In genomic region chr1:204296431-204296988, GRCh38 we compare ENCODE assay signal across 10 cellular contexts.
A peak's percentile ranks its signal among the peaks of the same experiment; 100 is the strongest.
DNase-seq lines count a peak whose midpoint lies in the region; ATAC-seq, FAIRE-seq and TF ChIP-seq lines count a peak whose summit lies in the region.
"Had no signal": no experiment of that assay in that cellular context is flagged by ENCODE, and none has a peak within 500 bp of the region (broad histone marks: within the 10 kb centered on the region; RNA-seq: fewer than 3 reads in every experiment).

No MANE protein-coding gene starts in this region.

- no TSS peak for BruUV-seq in K562 (replicated peaks; lab: Mats Ljungman, UMichigan)

- peaks cover 4% of the 10 kb centered on the region for H3K4me1 Mint-ChIP-seq in T-helper 17 cell
- H3K4me1 Mint-ChIP-seq in activated T-helper 2 cell treated with anti-CD3 and anti-CD28 coated beads, Interferon-gamma antibody, Interleukin-2, Interleukin-4, amounts not matched to agents 10 μg/mL and 5 μg/mL and 100 μg/mL, durations not matched to agents 14 hours and 24 hours and 36 hours (ENCODE audit: low read depth) = peaks cover 6% of the 10 kb centered on the region

- no peak overlapping the region for H3K4me3 Mint-ChIP-seq in T-helper 17 cell
- H3K4me3 Mint-ChIP-seq in activated T-helper 2 cell treated with anti-CD3 and anti-CD28 coated beads, Interferon-gamma antibody, Interleukin-2, Interleukin-4, amounts not matched to agents 10 μg/mL and 5 μg/mL and 100 μg/mL, durations not matched to agents 14 hours and 24 hours and 36 hours (ENCODE audit: low read depth) = no peak overlapping the region
- H3K4me3 Mint-ChIP-seq: CD4-positive, CD25-positive, alpha-beta regulatory T cell had no signal

- no peak overlapping the region for H2BK5ac ChIP-seq in mesendoderm (ENCODE audit: low read length)

- ATAC-seq in K562 = no peak
- ATAC-seq in T-helper 17 cell = no peak

- TF ChIP-seq CTCF in cardiac muscle cell (IDR thresholded peaks at IDR 0.05; ENCODE audit: low read depth, low read length) (no peak), K562 (IDR thresholded peaks at IDR 0.05 in 2 of 3, conservative IDR thresholded peaks at IDR 0.05 in 1 of 3; ENCODE audit: insufficient read depth in 2 of 3, low read depth in 1 of 3, low read length in 3 of 3) (no peak)

- peak; percentile 83 to 87 for DNase-seq in cardiac muscle cell (ENCODE audit: low read depth in 1 of 2, low spot score in 1 of 2)
- no peak for DNase-seq in cardiac septum (ENCODE audit: low spot score)
- no peak for DNase-seq in K562 (ENCODE audit: extremely low read depth in 1 of 4, low spot score in 3 of 4)
- no peak for DNase-seq in mesendoderm
- DNase-seq in foreskin melanocyte = no peak
- DNase-seq in Karpas-422 = no peak
- no peak for DNase-seq in T-helper 17 cell
- no peak for DNase-seq in activated T-helper 2 cell treated with anti-CD3 and anti-CD28 coated beads, Interferon-gamma antibody, Interleukin-2, Interleukin-4, amounts not matched to agents 10 μg/mL and 5 μg/mL and 100 μg/mL, durations not matched to agents 14 hours and 24 hours and 36 hours (ENCODE audit: low spot score)
- DNase-seq: activated naive CD4-positive, alpha-beta T cell treated with Interleukin-2 at 50 U/mL for 16 hours; CD4-positive, CD25-positive, alpha-beta regulatory T cell had no signal

- H3K9me3 ChIP-seq in cardiac muscle cell (ENCODE audit: low read depth) (no peaks in the 10 kb centered on the region), K562 (replicated peaks; ENCODE audit: control insufficient read depth, insufficient read depth, low read depth, low read length) (no peaks in the 10 kb centered on the region), Karpas-422 (ENCODE audit: low read length) (no peaks in the 10 kb centered on the region), T-helper 17 cell (ENCODE audit: control insufficient read depth, low read length, poor library complexity, severe bottlenecking) (no peaks in the 10 kb centered on the region)

- no peak overlapping the region for H2BK15ac ChIP-seq in mesendoderm (replicated peaks; ENCODE audit: low read depth)

- no peaks in the 10 kb centered on the region for H3K9me2 ChIP-seq in Karpas-422 (replicated peaks; ENCODE audit: insufficient read depth, low read length)

- no peak overlapping the region for H3K4me2 ChIP-seq in K562 (ENCODE audit: insufficient read depth, low read length)
- no peak overlapping the region for H3K4me2 ChIP-seq in mesendoderm (ENCODE audit: low read length)
- no peak overlapping the region for H3K4me2 ChIP-seq in Karpas-422 (ENCODE audit: low read depth, low read length, poor library complexity, severe bottlenecking)

- peaks cover 72% of the 10 kb centered on the region for H3K27me3 Mint-ChIP-seq in T-helper 17 cell
- peaks cover 20% of the 10 kb centered on the region for H3K27me3 Mint-ChIP-seq in activated T-helper 2 cell treated with anti-CD3 and anti-CD28 coated beads, Interferon-gamma antibody, Interleukin-2, Interleukin-4, amounts not matched to agents 10 μg/mL and 5 μg/mL and 100 μg/mL, durations not matched to agents 14 hours and 24 hours and 36 hours (ENCODE audit: low read depth)

- no peak overlapping the region for H3K27ac Mint-ChIP-seq in T-helper 17 cell
- no peak overlapping the region for H3K27ac Mint-ChIP-seq in activated T-helper 2 cell treated with anti-CD3 and anti-CD28 coated beads, Interferon-gamma antibody, Interleukin-2, Interleukin-4, amounts not matched to agents 10 μg/mL and 5 μg/mL and 100 μg/mL, durations not matched to agents 14 hours and 24 hours and 36 hours

- FAIRE-seq in K562 (lab: Jason Lieb, UNC) = no peak

- H3K79me1 ChIP-seq in mesendoderm (ENCODE audit: low read length) = no peaks in the 10 kb centered on the region

- TF ChIP-seq POLR2A in K562 (conservative IDR thresholded peaks at IDR 0.05) = no peak

- no peak overlapping the region for H4K8ac ChIP-seq in mesendoderm (ENCODE audit: low read depth, low read length)

- H3K36me3 ChIP-seq in cardiac muscle cell (no peaks in the 10 kb centered on the region), K562 (ENCODE audit: control insufficient read depth, insufficient read depth, low read length) (no peaks in the 10 kb centered on the region), mesendoderm (ENCODE audit: control insufficient read depth, insufficient read depth, low read length) (no peaks in the 10 kb centered on the region), Karpas-422 (ENCODE audit: insufficient read depth, low read length) (no peaks in the 10 kb centered on the region)

- H3K56ac ChIP-seq in mesendoderm (ENCODE audit: low read length) = peak overlapping the region; percentile 18

- peaks cover 9% of the 10 kb centered on the region for H3K36me3 Mint-ChIP-seq in T-helper 17 cell (ENCODE audit: low read depth)
- no peaks in the 10 kb centered on the region for H3K36me3 Mint-ChIP-seq in activated T-helper 2 cell treated with anti-CD3 and anti-CD28 coated beads, Interferon-gamma antibody, Interleukin-2, Interleukin-4, amounts not matched to agents 10 μg/mL and 5 μg/mL and 100 μg/mL, durations not matched to agents 14 hours and 24 hours and 36 hours (ENCODE audit: low read depth)
- H3K36me3 Mint-ChIP-seq: CD4-positive, CD25-positive, alpha-beta regulatory T cell had no signal

- H3K9ac ChIP-seq in K562 (ENCODE audit: insufficient read depth in 1 of 2, low read depth in 2 of 2, low read length in 2 of 2) (no peak overlapping the region), mesendoderm (ENCODE audit: low read length) (no peak overlapping the region), Karpas-422 (ENCODE audit: low read length) (no peak overlapping the region)

- peaks cover 45% of the 10 kb centered on the region for H3K4me1 ChIP-seq in cardiac muscle cell (ENCODE audit: low read depth)
- no peaks in the 10 kb centered on the region for H3K4me1 ChIP-seq in K562 (replicated peaks in 1 of 2; ENCODE audit: control insufficient read depth in 2 of 2, insufficient read depth in 2 of 2, low read length in 2 of 2)
- H3K4me1 ChIP-seq in mesendoderm (ENCODE audit: control insufficient read depth, low read depth, low read length) = peaks cover 6% of the 10 kb centered on the region
- no peaks in the 10 kb centered on the region for H3K4me1 ChIP-seq in Karpas-422 (ENCODE audit: low read length)

- H3K27ac ChIP-seq in cardiac muscle cell (peak overlapping the region; percentile 86), K562 (ENCODE audit: extremely low read depth, low read depth, low read length) (no peak overlapping the region), mesendoderm (ENCODE audit: low read depth, low read length) (no peak overlapping the region), Karpas-422 (ENCODE audit: low read length) (no peak overlapping the region)

- H3K9me1 ChIP-seq in K562 (ENCODE audit: control insufficient read depth, insufficient read depth, low read length) = no peaks in the 10 kb centered on the region

- CTCF ChIA-PET in K562 (lab: Yijun Ruan, JAX; ENCODE audit: low intra/inter-chr PET ratio) = interaction anchor here (0.6 kb wide), 1 partner anchor 594 kb away, joined by 3 read pairs; no protein-coding TSS in a partner anchor

- H3K27me3 ChIP-seq in cardiac muscle cell (no peaks in the 10 kb centered on the region), K562 (ENCODE audit: control insufficient read depth in 2 of 2, insufficient read depth in 2 of 2, low read length in 2 of 2) (peaks cover 36 to 58% of the 10 kb centered on the region in 2 experiments), mesendoderm (ENCODE audit: insufficient read depth, low read length, poor library complexity) (no peaks in the 10 kb centered on the region), Karpas-422 (ENCODE audit: low read length) (no peaks in the 10 kb centered on the region; the same call in 1 of the 2 replicates)

- no peak overlapping the region for H4K5ac ChIP-seq in mesendoderm (ENCODE audit: low read length)

- H2AFZ ChIP-seq in K562 (ENCODE audit: low read depth, low read length) (no peak overlapping the region), Karpas-422 (ENCODE audit: low read length) (no peak overlapping the region)

- H3K4ac ChIP-seq in mesendoderm (ENCODE audit: low read depth, low read length) = no peak overlapping the region

- no peak for TF ChIP-seq RAD21 in K562 (CRISPR knock-in tag; conservative IDR thresholded peaks at IDR 0.05 in 1 of 2, IDR thresholded peaks at IDR 0.05 in 1 of 2)

- intact Hi-C loops in cardiac septum (cut with DNase I) (loop anchor here (5.0 kb wide), 1 partner anchor 34 kb away; no protein-coding TSS in a partner anchor), K562 (cut with micrococcal nuclease) (no loop called here)
- intact Hi-C loops in activated T-helper 2 cell treated with anti-CD3 and anti-CD28 coated beads, Interferon-gamma antibody, Interleukin-2, Interleukin-4, amounts not matched to agents 10 μg/mL and 5 μg/mL and 100 μg/mL, durations not matched to agents 14 hours and 24 hours and 36 hours (cut with micrococcal nuclease) = no loop called here

- no peak overlapping the region for H3K18ac ChIP-seq in mesendoderm (ENCODE audit: low read length)

- no peak overlapping the region for H2BK120ac ChIP-seq in mesendoderm (ENCODE audit: low read depth, low read length)

- H4K20me1 ChIP-seq in K562 (replicated peaks; ENCODE audit: control insufficient read depth, insufficient read depth, low read length) = no peaks in the 10 kb centered on the region; the same call in 1 of the 2 replicates
- no peaks in the 10 kb centered on the region for H4K20me1 ChIP-seq in Karpas-422 (ENCODE audit: insufficient read depth, low read depth, low read length)

- no peak for TF ChIP-seq EP300 in K562 (IDR thresholded peaks at IDR 0.05; ENCODE audit: low read length)

- no peaks in the 10 kb centered on the region for H3K9me3 Mint-ChIP-seq in activated T-helper 2 cell treated with anti-CD3 and anti-CD28 coated beads, Interferon-gamma antibody, Interleukin-2, Interleukin-4, amounts not matched to agents 10 μg/mL and 5 μg/mL and 100 μg/mL, durations not matched to agents 14 hours and 24 hours and 36 hours

- no peaks in the 10 kb centered on the region for H3K79me2 ChIP-seq in K562 (ENCODE audit: control insufficient read depth, insufficient read depth, low read length)
- H3K79me2 ChIP-seq in mesendoderm (ENCODE audit: control insufficient read depth, insufficient read depth, low read length) = no peaks in the 10 kb centered on the region
- H3K79me2 ChIP-seq in Karpas-422 (ENCODE audit: low read length) = no peaks in the 10 kb centered on the region

- H3K23ac ChIP-seq in mesendoderm (ENCODE audit: low read length) = no peak overlapping the region

- in situ Hi-C loops in K562 (cut with MboI) = no loop called here

- no peak overlapping the region for H2AK5ac ChIP-seq in mesendoderm (ENCODE audit: low read length)

- H3K4me3 ChIP-seq in cardiac muscle cell = no peak overlapping the region
- no peak overlapping the region for H3K4me3 ChIP-seq in K562
- H3K4me3 ChIP-seq in mesendoderm (ENCODE audit: low read length) = no peak overlapping the region
- no peak overlapping the region for H3K4me3 ChIP-seq in Karpas-422 (ENCODE audit: low read length)

- POLR2A ChIA-PET in K562 (lab: Yijun Ruan, JAX) = interaction anchor here (0.6 to 1.4 kb wide), 6 partner anchors 8 to 1159 kb away, joined by 3 to 4 read pairs (median 3); partner anchors contain the start of gene BLACAT1

- WGBS in K562 (ENCODE audit: insufficient coverage, low coverage, missing lambda C conversion rate) = 0% methylated on average over 7 of the region's 7 CpGs
- no CpG with 5 or more reads among the region's 7 CpGs for WGBS in mesendoderm (ENCODE audit: extremely low coverage, insufficient coverage, low lambda C conversion rate)

Comparison
In these comparisons a context has a peak if more than half of its experiments do, and no peak if none do; other contexts are left out.
1. DNase-seq: peak in cardiac muscle cell (2 of 2); none in cardiac septum (single experiment), K562 (0 of 4), mesendoderm (single experiment), foreskin melanocyte (single experiment), Karpas-422 (single experiment), T-helper 17 cell (0 of 3) and activated T-helper 2 cell treated with anti-CD3 and anti-CD28 coated beads, Interferon-gamma antibody, Interleukin-2, Interleukin-4, amounts not matched to agents 10 μg/mL and 5 μg/mL and 100 μg/mL, durations not matched to agents 14 hours and 24 hours and 36 hours (single experiment).